Comparison of ENCODE assay signal across 8 cellular contexts in genomic region chr15:29102911-29103824, GRCh38.
DNase-seq lines count a peak whose midpoint lies in the region; ATAC-seq, FAIRE-seq and TF ChIP-seq lines count a peak whose summit lies in the region.

No MANE protein-coding gene starts in this region.

- H3K27me3 ChIP-seq in left lung: peaks cover 0 to 25% of the 10 kb centered on the region in 2 donors

- peaks cover 3% of the 10 kb centered on the region for H3K4me1 Mint-ChIP-seq in activated naive CD4-positive, alpha-beta T cell treated with anti-CD3 and anti-CD28 coated beads, Interleukin-2, amount 10 ng/mL, durations not matched to agents 7 days and 5 days
- peaks cover 1% of the 10 kb centered on the region for H3K4me1 Mint-ChIP-seq in CD14-positive monocyte

- H3K4me3 Mint-ChIP-seq in activated naive CD4-positive, alpha-beta T cell treated with anti-CD3 and anti-CD28 coated beads, Interleukin-2, amount 10 ng/mL, durations not matched to agents 7 days and 5 days: no peak overlapping the region
- H3K4me3 Mint-ChIP-seq in CD14-positive monocyte: peak overlapping the region in 1 of 2 donors; percentile 42

- no peaks in the 10 kb centered on the region for H3K36me3 Mint-ChIP-seq in activated naive CD4-positive, alpha-beta T cell treated with anti-CD3 and anti-CD28 coated beads, Interleukin-2, amount 50 U/mL, for 72 hours
- peaks cover 5% of the 10 kb centered on the region for H3K36me3 Mint-ChIP-seq in activated naive CD4-positive, alpha-beta T cell treated with anti-CD3 and anti-CD28 coated beads, Interleukin-2, amount 10 ng/mL, durations not matched to agents 7 days and 5 days
- no peaks in the 10 kb centered on the region for H3K36me3 Mint-ChIP-seq in CD14-positive monocyte

- peak; percentile 35 to 48 for ATAC-seq in activated naive CD4-positive, alpha-beta T cell treated with anti-CD3 and anti-CD28 coated beads, Interleukin-2, amount 50 U/mL, for 72 hours
- peak; percentile 32 for ATAC-seq in left lung
- no peak for ATAC-seq in HG03469 (IDR thresholded peaks at IDR 0.05; ENCODE audit: unreplicated experiment)

- no peaks in the 10 kb centered on the region for H3K9me3 Mint-ChIP-seq in activated naive CD4-positive, alpha-beta T cell treated with anti-CD3 and anti-CD28 coated beads, Interleukin-2, amount 50 U/mL, for 72 hours
- H3K9me3 Mint-ChIP-seq in activated naive CD4-positive, alpha-beta T cell treated with anti-CD3 and anti-CD28 coated beads, Interleukin-2, amount 10 ng/mL, durations not matched to agents 7 days and 5 days: no peaks in the 10 kb centered on the region
- H3K9me3 Mint-ChIP-seq in CD14-positive monocyte: peaks cover 0 to 2% (median 0%) of the 10 kb centered on the region in 7 donors

- H3K27ac ChIP-seq in left lung: no peak overlapping the region

- H3K4me3 ChIP-seq in cardiac fibroblast (replicated peaks in 1 of 2; ENCODE audit: low read depth in 2 of 2, low read length in 2 of 2) (peak overlapping the region; percentile 36 to 47), left lung (peak overlapping the region in 1 of 2 donors; percentile 2)

- H3K27me3 Mint-ChIP-seq in activated naive CD4-positive, alpha-beta T cell treated with anti-CD3 and anti-CD28 coated beads, Interleukin-2, amount 10 ng/mL, durations not matched to agents 7 days and 5 days: no peaks in the 10 kb centered on the region
- H3K27me3 Mint-ChIP-seq in CD14-positive monocyte (ENCODE audit: low read depth in 3 of 3): peaks cover 7 to 10% (median 7%) of the 10 kb centered on the region in 3 donors

- no peaks in the 10 kb centered on the region for H3K36me3 ChIP-seq in left lung

- TF ChIP-seq CTCF in cardiac fibroblast (IDR thresholded peaks at IDR 0.05; ENCODE audit: low read depth, low read length) (no peak), left lung (IDR thresholded peaks at IDR 0.05) (no peak), CD14-positive monocyte (IDR thresholded peaks at IDR 0.05) (no peak)

- no peaks in the 10 kb centered on the region for H3K9me3 ChIP-seq in left lung

- H3K27ac Mint-ChIP-seq in activated naive CD4-positive, alpha-beta T cell treated with anti-CD3 and anti-CD28 coated beads, Interleukin-2, amount 50 U/mL, for 72 hours: no peak overlapping the region
- H3K27ac Mint-ChIP-seq in activated naive CD4-positive, alpha-beta T cell treated with anti-CD3 and anti-CD28 coated beads, Interleukin-2, amount 10 ng/mL, durations not matched to agents 7 days and 5 days: no peak overlapping the region
- no peak overlapping the region for H3K27ac Mint-ChIP-seq in CD14-positive monocyte

- H3K4me1 ChIP-seq in left lung: peaks cover 0 to 8% of the 10 kb centered on the region in 2 donors

- intact Hi-C loops in left lung (cut with DNase I): loop anchor here in 1 of 2 donors (10.0 kb wide), 1 partner anchor 218 kb away; the partner anchor contains the start of gene APBA2
- intact Hi-C loops in CD14-positive monocyte (cut with micrococcal nuclease): no loop called here

- no peak for FAIRE-seq in urothelium cell line (lab: Jason Lieb, UNC)

- CTCF ChIA-PET in activated naive CD4-positive, alpha-beta T cell treated with anti-CD3 and anti-CD28 coated beads, Interleukin-2, amount 10 ng/mL, durations not matched to agents 7 days and 5 days (lab: Charles Lee): interaction anchor here (0.7 to 3.0 kb wide), 10 partner anchors 11 to 124 kb away, joined by 3 to 44 read pairs (median 3); no protein-coding TSS in a partner anchor

- no peak for DNase-seq in activated naive CD4-positive, alpha-beta T cell treated with anti-CD3 and anti-CD28 coated beads, Interleukin-2, amount 50 U/mL, for 72 hours (ENCODE audit: low spot score in 2 of 2)
- no peak for DNase-seq in activated naive CD4-positive, alpha-beta T cell treated with anti-CD3 and anti-CD28 coated beads, Interleukin-2, amount 10 ng/mL, durations not matched to agents 7 days and 5 days
- DNase-seq in cardiac fibroblast (ENCODE audit: low read depth in 2 of 2) (peak in 1 of 2 donors; percentile 18), left lung (peak in 1 of 2 donors; percentile 78), urothelium cell line (ENCODE audit: low spot score) (peak; percentile 46), CD14-positive monocyte (ENCODE audit: low spot score) (no peak), mesenteric fat pad (ENCODE audit: low spot score) (no peak)
